ENCODE assay signal across 14 cellular contexts in genomic region chr11:129275825-129276224, GRCh38.
DNase-seq lines count a peak whose midpoint lies in the region; ATAC-seq, FAIRE-seq and TF ChIP-seq lines count a peak whose summit lies in the region.
"Had no signal": no experiment of that assay in that cellular context is flagged by ENCODE, and none has a peak within 500 bp of the region (broad histone marks: within the 10 kb centered on the region; RNA-seq: fewer than 3 reads in every experiment).

No MANE protein-coding gene starts in this region.

- H3K27me3 Mint-ChIP-seq in nephron (ENCODE audit: low read depth) (peaks cover 6% of the 10 kb centered on the region), T-helper 17 cell (peaks cover 46% of the 10 kb centered on the region), MCF 10A (ENCODE audit: insufficient read depth, unreplicated experiment) (no peaks in the 10 kb centered on the region)

- H3K27ac Mint-ChIP-seq in nephron (peak overlapping the region; percentile 70 to 87 (median 86)), T-helper 17 cell (no peak overlapping the region), MCF 10A (ENCODE audit: low read depth, unreplicated experiment) (no peak overlapping the region)
- H3K27ac Mint-ChIP-seq: CD8-positive, alpha-beta memory T cell had no signal

- no peaks in the 10 kb centered on the region for H3K27me3 ChIP-seq in transverse colon
- H3K27me3 ChIP-seq in heart left ventricle = peaks cover 0 to 4% (median 0%) of the 10 kb centered on the region in 9 donors

- H3K9me3 ChIP-seq in SK-N-MC (ENCODE audit: low read depth, low read length) (no peaks in the 10 kb centered on the region), kidney (ENCODE audit: control insufficient read depth in 1 of 2, low read length in 2 of 2) (no peaks in the 10 kb centered on the region), transverse colon (no peaks in the 10 kb centered on the region), T-helper 17 cell (ENCODE audit: control insufficient read depth, low read length, poor library complexity, severe bottlenecking) (no peaks in the 10 kb centered on the region), heart left ventricle (no peaks in the 10 kb centered on the region)
- H3K9me3 ChIP-seq: BE2C had no signal

- peaks cover 59% of the 10 kb centered on the region for H3K4me1 Mint-ChIP-seq in nephron
- peaks cover 12% of the 10 kb centered on the region for H3K4me1 Mint-ChIP-seq in T-helper 17 cell
- peaks cover 29% of the 10 kb centered on the region for H3K4me1 Mint-ChIP-seq in MCF 10A (ENCODE audit: insufficient read depth, unreplicated experiment)

- no peak overlapping the region for H3K27ac ChIP-seq in SK-N-MC
- H3K27ac ChIP-seq in kidney (ENCODE audit: low read depth in 2 of 2, low read length in 2 of 2) = peak overlapping the region in 1 of 2 donors; percentile 20
- H3K27ac ChIP-seq in transverse colon = peak overlapping the region in 2 of 4 donors; percentile 22 to 34
- no peak overlapping the region for H3K27ac ChIP-seq in heart left ventricle

- H3K4me1 ChIP-seq in kidney (ENCODE audit: control insufficient read depth in 1 of 2, insufficient read depth in 1 of 2, low read depth in 1 of 2, low read length in 2 of 2) (peaks cover 9 to 16% of the 10 kb centered on the region in 2 donors), transverse colon (peaks cover 19 to 54% (median 41%) of the 10 kb centered on the region in 4 donors), heart left ventricle (peaks cover 0 to 31% (median 14%) of the 10 kb centered on the region in 12 donors)
- H3K4me1 ChIP-seq: BE2C had no signal

- H3K9ac ChIP-seq in SK-N-MC (ENCODE audit: insufficient read length) (peak overlapping the region; percentile 1), kidney (ENCODE audit: low read length in 2 of 2) (no peak overlapping the region)

- H3K4me3 Mint-ChIP-seq in nephron (peak overlapping the region; percentile 59 to 75 (median 71)), T-helper 17 cell (no peak overlapping the region), MCF 10A (ENCODE audit: unreplicated experiment) (no peak overlapping the region)

- WGBS in transverse colon (ENCODE audit: low coverage in 1 of 2), 2 donors = 45 to 65% methylated on average over 3 of the region's 3 CpGs
- 82 to 84% (median 83%) methylated on average over 3 of the region's 3 CpGs for WGBS in heart left ventricle, 4 donors

- no peaks in the 10 kb centered on the region for H3K36me3 ChIP-seq in SK-N-MC (ENCODE audit: insufficient read depth, low read length)
- no peaks in the 10 kb centered on the region for H3K36me3 ChIP-seq in kidney (ENCODE audit: control insufficient read depth in 1 of 2, insufficient read depth in 2 of 2, low read length in 2 of 2)
- no peaks in the 10 kb centered on the region for H3K36me3 ChIP-seq in transverse colon
- H3K36me3 ChIP-seq in heart left ventricle = no peaks in the 10 kb centered on the region
- H3K36me3 ChIP-seq: BE2C had no signal

- ATAC-seq in T-helper 17 cell (no peak), heart left ventricle (no peak)

- H3K4me3 ChIP-seq in SK-N-MC (peak overlapping the region; percentile 23; the same call in 1 of the 2 replicates), kidney (ENCODE audit: low read length in 2 of 2) (peak overlapping the region in 1 of 2 donors; percentile 63), transverse colon (no peak overlapping the region), heart left ventricle (no peak overlapping the region)

- no TSS peak for BruUV-seq in MCF 10A (replicated peaks; lab: Mats Ljungman, UMichigan)

- POLR2A ChIA-PET in MCF 10A (lab: Yijun Ruan, JAX) = interaction anchor here (0.9 to 2.0 kb wide), 2 partner anchors 16 to 23 kb away, joined by 3 to 5 read pairs; no protein-coding TSS in a partner anchor

- TF ChIP-seq POLR2A in transverse colon (IDR thresholded peaks at IDR 0.05) = no peak
- TF ChIP-seq POLR2A in heart left ventricle (IDR thresholded peaks at IDR 0.05) = no peak

- DNase-seq in SK-N-MC (ENCODE audit: low read depth, low spot score) = no peak
- DNase-seq in kidney = no peak
- peak; percentile 14 for DNase-seq in transverse colon
- DNase-seq in T-helper 17 cell = no peak
- DNase-seq in heart left ventricle = no peak
- no peak for DNase-seq in MCF 10A (ENCODE audit: unreplicated experiment)
- DNase-seq: BE2C; CD8-positive, alpha-beta memory T cell; NCI-H1105 treated with DMSO at 0.1 percent for 48 hours; NCI-H187; NCI-H2171; SHP77 treated with DMSO at 0.1 percent for 48 hours had no signal

- H3K9me3 Mint-ChIP-seq in nephron (no peaks in the 10 kb centered on the region), MCF 10A (ENCODE audit: unreplicated experiment) (no peaks in the 10 kb centered on the region)

- CTCF ChIA-PET in MCF 10A (lab: Yijun Ruan, JAX) = interaction anchor here (0.7 to 3.0 kb wide), 3 partner anchors 26 to 158 kb away, joined by 3 to 14 read pairs (median 3); no protein-coding TSS in a partner anchor

- peaks cover 6% of the 10 kb centered on the region for H3K36me3 Mint-ChIP-seq in nephron (ENCODE audit: low read depth)
- peaks cover 5% of the 10 kb centered on the region for H3K36me3 Mint-ChIP-seq in T-helper 17 cell (ENCODE audit: low read depth)
- no peaks in the 10 kb centered on the region for H3K36me3 Mint-ChIP-seq in MCF 10A (ENCODE audit: insufficient read depth, unreplicated experiment)

- TF ChIP-seq CTCF in kidney (IDR thresholded peaks at IDR 0.05; ENCODE audit: borderline replicate concordance, extremely low read depth, insufficient read depth) = no peak
- TF ChIP-seq CTCF in nephron (IDR thresholded peaks at IDR 0.05; ENCODE audit: unreplicated experiment in 3 of 3) = no peak
- no peak for TF ChIP-seq CTCF in transverse colon (IDR thresholded peaks at IDR 0.05)
- TF ChIP-seq CTCF in heart left ventricle (IDR thresholded peaks at IDR 0.05) = no peak
- TF ChIP-seq CTCF in MCF 10A (IDR thresholded peaks at IDR 0.05; ENCODE audit: unreplicated experiment) = no peak

- intact Hi-C loops in kidney (cut with DNase I) = no loop called here
- intact Hi-C loops in transverse colon (cut with DNase I; ENCODE audit: low total_unique reads) = no loop called here
- intact Hi-C loops in heart left ventricle (cut with DNase I) = loop anchor here in 1 of 10 donors (5.0 kb wide), 1 partner anchor 46 kb away; no protein-coding TSS in a partner anchor
- intact Hi-C loops in MCF 10A (cut with micrococcal nuclease) = loop anchor here (5.0 kb wide), 3 partner anchors 54 to 134 kb away; partner anchors contain the start of gene ARHGAP32

- in situ Hi-C loops in transverse colon (cut with MboI; ENCODE audit: low pct_ligation_motif_present in 1 of 4, low pct_unique_long_range_greater_than_20kb in 1 of 4, low sequenced_read_pairs in 3 of 4) = no loop called here

- FAIRE-seq in kidney (lab: Jason Lieb, UNC) = peak; percentile 77
- FAIRE-seq: RCC 7860 had no signal

- TF ChIP-seq EP300 in transverse colon (IDR thresholded peaks at IDR 0.05; ENCODE audit: low read depth) = no peak

Comparison
In these comparisons a context has a peak if more than half of its experiments do, and no peak if none do; other contexts are left out.
1. H3K27ac Mint-ChIP-seq: peak in nephron (3 of 3); none in T-helper 17 cell (single experiment) and MCF 10A (single experiment).
2. H3K4me3 Mint-ChIP-seq: peak in nephron (3 of 3); none in T-helper 17 cell (single experiment) and MCF 10A (single experiment).